8 cellular contexts compared by ENCODE assay signal in genomic region chr18:55892862-55893808, GRCh38.
DNase-seq lines count a peak whose midpoint lies in the region; FAIRE-seq and TF ChIP-seq lines count a peak whose summit lies in the region.
"Not testable (repeated sequence)": the region's sequence is repeated elsewhere in the genome, so short reads cannot be mapped to it uniquely, and the experiment has no call there.

No MANE protein-coding gene starts in this region.

- not testable (repeated sequence) for H3K27me3 Mint-ChIP-seq in nephron (ENCODE audit: low read depth)

- not testable (repeated sequence) for TF ChIP-seq POLR2A in spleen (IDR thresholded peaks at IDR 0.05)

- H3K27ac ChIP-seq in ectodermal cell (ENCODE audit: insufficient read depth, low read depth, low read length, poor library complexity, severe bottlenecking) = not testable (repeated sequence)
- H3K27ac ChIP-seq in cardiac muscle cell = peak overlapping the region; percentile 81
- peak overlapping the region in 6 of 8 donors; percentile 15 to 65 (median 54) for H3K27ac ChIP-seq in spleen

- H3K4me3 ChIP-seq in LNCaP clone FGC (ENCODE audit: low read depth, low read length) = peak overlapping the region; percentile 30
- H3K4me3 ChIP-seq in ectodermal cell (ENCODE audit: insufficient read depth, low read depth, low read length) = peak overlapping the region; percentile 19
- peak overlapping the region; percentile 22 for H3K4me3 ChIP-seq in cardiac muscle cell
- peak overlapping the region in 5 of 8 donors; percentile 12 to 58 (median 22) for H3K4me3 ChIP-seq in spleen

- not testable (repeated sequence) for FAIRE-seq in RCC 7860 (lab: Jason Lieb, UNC)

- 74 to 79% methylated on average over 28 of the region's 28 CpGs for WGBS in ectodermal cell, 2 experiments
- 86 to 94% (median 87%) methylated on average over 24 to 28 of the region's 28 CpGs for WGBS in spleen, 5 donors

- not testable (repeated sequence) for H3K4me1 Mint-ChIP-seq in nephron

- DNase-seq in DMS53 (lab: John Stamatoyannopoulos, UW) (peak; percentile 77), NCI-H510A treated with DMSO at 0.1 percent for 48 hours (lab: John Stamatoyannopoulos, UW) (peak; percentile 76), RCC 7860 (ENCODE audit: low spot score) (peak; percentile 6)
- DNase-seq in LNCaP clone FGC (ENCODE audit: low read depth); cardiac muscle cell (ENCODE audit: low read depth in 1 of 2, low spot score in 1 of 2); spleen: not testable (repeated sequence)

- H3K9me3 ChIP-seq in ectodermal cell (ENCODE audit: control insufficient read depth, low read length); cardiac muscle cell (ENCODE audit: low read depth); spleen: not testable (repeated sequence)

- H3K4me3 Mint-ChIP-seq in nephron = peak overlapping the region; percentile 33 to 81 (median 70)

- not testable (repeated sequence) for TF ChIP-seq CTCF in LNCaP clone FGC (IDR thresholded peaks at IDR 0.05; ENCODE audit: control insufficient read depth, extremely low read depth, insufficient read depth); cardiac muscle cell (IDR thresholded peaks at IDR 0.05; ENCODE audit: low read depth, low read length); nephron (IDR thresholded peaks at IDR 0.05; ENCODE audit: unreplicated experiment in 3 of 3); spleen (IDR thresholded peaks at IDR 0.05 in 8 of 11, conservative IDR thresholded peaks at IDR 0.05 in 3 of 11)

- H3K4me1 ChIP-seq in ectodermal cell (ENCODE audit: control insufficient read depth, insufficient read depth, low read length); cardiac muscle cell (ENCODE audit: low read depth); spleen: not testable (repeated sequence)

- intact Hi-C loops in spleen (cut with DNase I; ENCODE audit: low total_unique reads) = not testable (repeated sequence)

- peak overlapping the region; percentile 2 to 70 (median 56) for H3K27ac Mint-ChIP-seq in nephron

- not testable (repeated sequence) for H3K36me3 Mint-ChIP-seq in nephron (ENCODE audit: low read depth)

- not testable (repeated sequence) for H3K9me3 Mint-ChIP-seq in nephron

- not testable (repeated sequence) for H3K27me3 ChIP-seq in ectodermal cell (ENCODE audit: control insufficient read depth, insufficient read depth, low read length, poor library complexity, severe bottlenecking); cardiac muscle cell; spleen (replicated peaks in 1 of 7)

- not testable (repeated sequence) for H3K36me3 ChIP-seq in ectodermal cell (ENCODE audit: control insufficient read depth, insufficient read depth, low read length); cardiac muscle cell; spleen
